9 cellular contexts compared by ENCODE assay signal in genomic region chr15:45117327-45118130, GRCh38. TPM values are rescaled to one million over a fixed set of nuclear protein-coding genes. Genes with fewer than 3 reads are reported as not detected.
DNase-seq lines count a peak whose midpoint lies in the region; ATAC-seq and TF ChIP-seq lines count a peak whose summit lies in the region.
"Had no signal": no experiment of that assay in that cellular context is flagged by ENCODE, and none has a peak within 500 bp of the region (broad histone marks: within the 10 kb centered on the region; RNA-seq: fewer than 3 reads in every experiment).

No MANE protein-coding gene starts in this region.

- H3K36me3 ChIP-seq in suprapubic skin: no peaks in the 10 kb centered on the region

- H3K9me3 Mint-ChIP-seq in activated CD4-positive, alpha-beta T cell treated with anti-CD3 and anti-CD28 coated beads for 36 hours (ENCODE audit: low read depth): no peaks in the 10 kb centered on the region

- no peak overlapping the region for H3K27ac ChIP-seq in suprapubic skin

- no peak for DNase-seq in activated CD4-positive, alpha-beta T cell treated with anti-CD3 and anti-CD28 coated beads for 36 hours
- no peak for DNase-seq in activated CD4-positive, alpha-beta T cell treated with anti-CD3 and anti-CD28 coated beads, Interleukin-2, amount 50 U/mL, for 48 hours
- DNase-seq in T-helper 17 cell (no peak), left colon (no peak), suprapubic skin (ENCODE audit: low spot score in 2 of 2) (no peak), DMS79 (lab: John Stamatoyannopoulos, UW) (no peak), germinal center (ENCODE audit: low spot score) (no peak)

- CTCF ChIA-PET in activated CD4-positive, alpha-beta T cell treated with anti-CD3 and anti-CD28 coated beads for 36 hours (lab: Charles Lee): interaction anchor here (0.7 to 2.0 kb wide), 44 partner anchors 8 to 381 kb away, joined by 3 to 29 read pairs (median 5); partner anchors contain the start of genes DUOX1, SORD and TRIM69

- intact Hi-C loops in activated CD4-positive, alpha-beta T cell treated with anti-CD3 and anti-CD28 coated beads for 36 hours (cut with DNase I, micrococcal nuclease): loop anchor here (1.0 to 5.0 kb wide), 5 partner anchors 19 to 285 kb away; partner anchors contain the start of gene GATM (in 1 of the 2)
- intact Hi-C loops in left colon (cut with DNase I, micrococcal nuclease): no loop called here

- peaks cover 60% of the 10 kb centered on the region for H3K27me3 ChIP-seq in suprapubic skin

- peak overlapping the region; percentile 13 for H3K4me3 ChIP-seq in suprapubic skin

- no peak for TF ChIP-seq EP300 in suprapubic skin (IDR thresholded peaks at IDR 0.05)

- peak; percentile 11 for ATAC-seq in activated CD4-positive, alpha-beta T cell treated with anti-CD3 and anti-CD28 coated beads for 36 hours
- ATAC-seq in T-helper 17 cell: peak; percentile 16
- peak; percentile 4 for ATAC-seq in left colon
- ATAC-seq in GM18861 (IDR thresholded peaks at IDR 0.05; ENCODE audit: unreplicated experiment): no peak

- peaks cover 40% of the 10 kb centered on the region for H3K4me1 ChIP-seq in suprapubic skin

- H3K9me3 ChIP-seq in T-helper 17 cell (ENCODE audit: control insufficient read depth, low read length, poor library complexity, severe bottlenecking) (no peaks in the 10 kb centered on the region), suprapubic skin (no peaks in the 10 kb centered on the region)

- peaks cover 52% of the 10 kb centered on the region for H3K27me3 Mint-ChIP-seq in activated CD4-positive, alpha-beta T cell treated with anti-CD3 and anti-CD28 coated beads for 36 hours
- H3K27me3 Mint-ChIP-seq in T-helper 17 cell: peaks cover 87% of the 10 kb centered on the region

- peak overlapping the region; percentile 13 for H3K4me3 Mint-ChIP-seq in activated CD4-positive, alpha-beta T cell treated with anti-CD3 and anti-CD28 coated beads for 36 hours
- peak overlapping the region; percentile 86 for H3K4me3 Mint-ChIP-seq in T-helper 17 cell

- WGBS in suprapubic skin: 37% methylated on average over 32 of the region's 32 CpGs

- no peak overlapping the region for H3K27ac Mint-ChIP-seq in activated CD4-positive, alpha-beta T cell treated with anti-CD3 and anti-CD28 coated beads for 36 hours
- H3K27ac Mint-ChIP-seq in T-helper 17 cell: no peak overlapping the region

- POLR2A ChIA-PET in activated CD4-positive, alpha-beta T cell treated with anti-CD3 and anti-CD28 coated beads for 36 hours (lab: Charles Lee): interaction anchor here (0.6 kb wide), 1 partner anchor 1520 kb away, joined by 3 read pairs; no protein-coding TSS in a partner anchor

- no peak for TF ChIP-seq CTCF in suprapubic skin (IDR thresholded peaks at IDR 0.05)

- H3K36me3 Mint-ChIP-seq in activated CD4-positive, alpha-beta T cell treated with anti-CD3 and anti-CD28 coated beads for 36 hours (ENCODE audit: low read depth): no peaks in the 10 kb centered on the region
- peaks cover 13% of the 10 kb centered on the region for H3K36me3 Mint-ChIP-seq in T-helper 17 cell (ENCODE audit: low read depth)

- no peak for TF ChIP-seq POLR2A in suprapubic skin (IDR thresholded peaks at IDR 0.05)

- H3K4me1 Mint-ChIP-seq in activated CD4-positive, alpha-beta T cell treated with anti-CD3 and anti-CD28 coated beads for 36 hours: peaks cover 32% of the 10 kb centered on the region
- H3K4me1 Mint-ChIP-seq in T-helper 17 cell: peaks cover 34% of the 10 kb centered on the region

RNA-seq across cellular contexts. Expression of gene DUOXA2, which starts 3.4 kb away (rescaled TPM):
- not detected for total RNA-seq in activated CD4-positive, alpha-beta T cell treated with anti-CD3 and anti-CD28 coated beads for 36 hours
- not detected for total RNA-seq in T-helper 17 cell
- 1 to 10 TPM; 1.3 to 4.9 TPM for total RNA-seq in left colon
- not detected for total RNA-seq in suprapubic skin
- total RNA-seq: lower leg skin had no signal

RNA-seq across cellular contexts. Expression of gene DUOX2, which starts 3.6 kb away (rescaled TPM):
- total RNA-seq in activated CD4-positive, alpha-beta T cell treated with anti-CD3 and anti-CD28 coated beads for 36 hours: under 1 TPM in 1 of 2 experiments, not detected in 1; 0.02 TPM
- total RNA-seq in T-helper 17 cell (under 1 TPM in 1 of 2 donors, not detected in 1; 0.27 TPM), left colon (10 to 100 TPM in 1 of 2 donors, 1 to 10 TPM in 1; 3.9 to 30.4 TPM), suprapubic skin (10 to 100 TPM in 2 of 4 donors, 1 to 10 TPM in 2; 2.3 to 32.6 (median 6.9) TPM)

RNA-seq across cellular contexts. Expression of gene DUOXA1, which starts 12.2 kb away (rescaled TPM):
- total RNA-seq in activated CD4-positive, alpha-beta T cell treated with anti-CD3 and anti-CD28 coated beads for 36 hours: under 1 TPM in 1 of 2 experiments, not detected in 1; 0.19 TPM
- total RNA-seq in T-helper 17 cell (under 1 TPM in 1 of 2 donors, not detected in 1; 0.57 TPM), left colon (1 to 10 TPM in 1 of 2 donors, under 1 TPM in 1; 0.67 to 1.6 TPM), suprapubic skin (100 to 1,000 TPM in 1 of 4 donors, 10 to 100 TPM in 3; 65.6 to 178 (median 89.6) TPM)

RNA-seq across cellular contexts. Expression of gene DUOX1, which starts 12.3 kb away (rescaled TPM):
- total RNA-seq in activated CD4-positive, alpha-beta T cell treated with anti-CD3 and anti-CD28 coated beads for 36 hours: under 1 TPM; 0.07 to 0.11 TPM
- total RNA-seq in T-helper 17 cell (under 1 TPM in 1 of 2 donors, not detected in 1; 0.42 TPM), left colon (under 1 TPM; 0.56 to 0.85 TPM), suprapubic skin (100 to 1,000 TPM in 3 of 4 donors, 10 to 100 TPM in 1; 87.2 to 246 (median 165) TPM)

Comparison
In these comparisons a context has a peak if more than half of its experiments do, and no peak if none do; other contexts are left out.
1. RNA of gene DUOXA1, which starts 12.2 kb away (total RNA-seq): 65.6 to 178 TPM in suprapubic skin; 0.67 to 1.6 TPM in left colon, 0.57 TPM in T-helper 17 cell and 0.19 TPM in activated CD4-positive, alpha-beta T cell treated with anti-CD3 and anti-CD28 coated beads for 36 hours; every median in the first group is over 10 times any median in the second.
2. intact Hi-C loops: an anchor here in activated CD4-positive, alpha-beta T cell treated with anti-CD3 and anti-CD28 coated beads for 36 hours (1.0 to 5.0 kb wide); none called in left colon.